Comparison of ENCODE assay signal across 23 cellular contexts in genomic region chr17:79676796-79677195, GRCh38. TPM values are rescaled to one million over a fixed set of nuclear protein-coding genes. Genes with fewer than 3 reads are reported as not detected.
DNase-seq lines count a peak whose midpoint lies in the region; ATAC-seq, FAIRE-seq and TF ChIP-seq lines count a peak whose summit lies in the region.
"Had no signal": no experiment of that assay in that cellular context is flagged by ENCODE, and none has a peak within 500 bp of the region (broad histone marks: within the 10 kb centered on the region; RNA-seq: fewer than 3 reads in every experiment).

No MANE protein-coding gene starts in this region.

- H3K27ac ChIP-seq in MM.1S (ENCODE audit: low read length) (no peak overlapping the region), kidney (ENCODE audit: low read depth in 2 of 2, low read length in 2 of 2) (no peak overlapping the region)
- H3K27ac ChIP-seq: C4-2B, GM23248 had no signal

- H3K27me3 Mint-ChIP-seq in brain = peaks cover 28% of the 10 kb centered on the region
- H3K27me3 Mint-ChIP-seq: CD4-positive, CD25-positive, alpha-beta regulatory T cell had no signal

- peaks cover 17 to 35% (median 27%) of the 10 kb centered on the region in 5 experiments for H3K9me3 Mint-ChIP-seq in brain

- TF ChIP-seq CTCF in MM.1S (IDR thresholded peaks at IDR 0.05; ENCODE audit: low read length) = no peak
- TF ChIP-seq CTCF in brain (conservative IDR thresholded peaks at IDR 0.05) = no peak
- no peak for TF ChIP-seq CTCF in kidney (IDR thresholded peaks at IDR 0.05; ENCODE audit: borderline replicate concordance, extremely low read depth, insufficient read depth)

- no peaks in the 10 kb centered on the region for H3K79me2 ChIP-seq in MM.1S (ENCODE audit: low read length)

- no peaks in the 10 kb centered on the region for H3K9me3 ChIP-seq in MM.1S (replicated peaks; ENCODE audit: insufficient read depth, low read length)
- peaks cover 7 to 10% of the 10 kb centered on the region in 2 donors for H3K9me3 ChIP-seq in kidney (ENCODE audit: control insufficient read depth in 1 of 2, low read length in 2 of 2)

- ATAC-seq in HG03280 (IDR thresholded peaks at IDR 0.05; ENCODE audit: unreplicated experiment) (no peak), HG03175 (IDR thresholded peaks at IDR 0.05; ENCODE audit: unreplicated experiment) (no peak)
- ATAC-seq: CD8-positive, alpha-beta T cell; HCT116 had no signal

- H3K9me2 ChIP-seq in MM.1S (replicated peaks; ENCODE audit: insufficient read depth, low read length) = no peaks in the 10 kb centered on the region

- H3K27me3 ChIP-seq in MM.1S (replicated peaks; ENCODE audit: insufficient read depth, low read length) = peaks cover 98% of the 10 kb centered on the region

- no peaks in the 10 kb centered on the region for H3F3A ChIP-seq in MM.1S (ENCODE audit: insufficient read depth, low read length)

- H3K4me1 Mint-ChIP-seq in brain = peaks cover 24% of the 10 kb centered on the region

- peak overlapping the region; percentile 23 for H3K4me3 ChIP-seq in MM.1S (ENCODE audit: low read length)
- H3K4me3 ChIP-seq in kidney (ENCODE audit: low read length in 2 of 2) = no peak overlapping the region
- H3K4me3 ChIP-seq: GM23248 had no signal

- H2AFZ ChIP-seq in MM.1S (ENCODE audit: low read length) = no peak overlapping the region
- H2AFZ ChIP-seq: GM23248 had no signal

- peak overlapping the region; percentile 38; the same call in 1 of the 2 replicates for H3K4me2 ChIP-seq in MM.1S (ENCODE audit: low read depth, low read length)

- intact Hi-C loops in kidney (cut with DNase I) (no loop called here), posterior vena cava (cut with DNase I) (no loop called here)

- H3K36me3 ChIP-seq in MM.1S (replicated peaks; ENCODE audit: insufficient read depth, low read length) (no peaks in the 10 kb centered on the region), kidney (ENCODE audit: control insufficient read depth in 1 of 2, insufficient read depth in 2 of 2, low read length in 2 of 2) (no peaks in the 10 kb centered on the region)

- no peaks in the 10 kb centered on the region for H4K20me1 ChIP-seq in MM.1S (ENCODE audit: insufficient read depth, low read length)

- H3K9ac ChIP-seq in MM.1S (ENCODE audit: low read length) = no peak overlapping the region
- no peak overlapping the region for H3K9ac ChIP-seq in kidney (ENCODE audit: low read length in 2 of 2)
- H3K9ac ChIP-seq: GM23248 had no signal

- DNase-seq in MM.1S = no peak
- peak; percentile 48 for DNase-seq in kidney
- DNase-seq in posterior vena cava (ENCODE audit: low spot score) = peak; percentile 37
- no peak for DNase-seq in anterior cingulate cortex (lab: John Stamatoyannopoulos, UW)
- DNase-seq in stimulated activated CD4-positive, alpha-beta T cell treated with anti-CD3 and anti-CD28 coated beads, Interleukin-15, amount 100 ng/mL, for 24 hours = no peak
- DNase-seq: Caco-2; CD4-positive, CD25-positive, alpha-beta regulatory T cell; CD8-positive, alpha-beta T cell; DMS153; DND-41; GM23248; H9 had no signal

- H3K27ac Mint-ChIP-seq in brain = peak overlapping the region in 3 of 5 experiments; percentile 8 to 82 (median 65)
- H3K27ac Mint-ChIP-seq: CD8-positive, alpha-beta T cell; H9 had no signal

- no peaks in the 10 kb centered on the region for H3K36me3 Mint-ChIP-seq in brain
- H3K36me3 Mint-ChIP-seq: CD4-positive, CD25-positive, alpha-beta regulatory T cell; CD8-positive, alpha-beta T cell had no signal

- peaks cover 9% of the 10 kb centered on the region for H3K4me1 ChIP-seq in MM.1S (ENCODE audit: low read length)
- H3K4me1 ChIP-seq in kidney (ENCODE audit: control insufficient read depth in 1 of 2, insufficient read depth in 1 of 2, low read depth in 1 of 2, low read length in 2 of 2) = no peaks in the 10 kb centered on the region
- H3K4me1 ChIP-seq: Caco-2 had no signal

- no peak for FAIRE-seq in kidney (lab: Jason Lieb, UNC)
- FAIRE-seq: G401.6, GM12892, H1 had no signal

- no peak overlapping the region for H3K4me3 Mint-ChIP-seq in brain
- H3K4me3 Mint-ChIP-seq: CD4-positive, CD25-positive, alpha-beta regulatory T cell; CD8-positive, alpha-beta T cell; H9 had no signal

RNA-seq across cellular contexts. Expression of gene ENPP7, which starts 53.9 kb away (rescaled TPM):
- polyA plus RNA-seq in brain (ENCODE audit: insufficient read depth, low read depth, low replicate concordance) (not detected), kidney (ENCODE audit: insufficient read depth, low read depth, low replicate concordance) (3.7 TPM)
- total RNA-seq in kidney (0.94 TPM), posterior vena cava (not detected)
- total RNA-seq: A172; A673; CD4-positive, CD25-positive, alpha-beta regulatory T cell; GM23248; H1; H9 had no signal
- polyA plus RNA-seq: BJ, GM23248, H1 had no signal

Comparison
In these comparisons a context has a peak if more than half of its experiments do, and no peak if none do; other contexts are left out.
1. DNase-seq: peak in kidney (single experiment) and posterior vena cava (single experiment); none in MM.1S (single experiment), anterior cingulate cortex (0 of 58) and stimulated activated CD4-positive, alpha-beta T cell treated with anti-CD3 and anti-CD28 coated beads, Interleukin-15, amount 100 ng/mL, for 24 hours (single experiment).